Comparison of ENCODE assay signal across 29 cellular contexts in the genomic region with DNA sequence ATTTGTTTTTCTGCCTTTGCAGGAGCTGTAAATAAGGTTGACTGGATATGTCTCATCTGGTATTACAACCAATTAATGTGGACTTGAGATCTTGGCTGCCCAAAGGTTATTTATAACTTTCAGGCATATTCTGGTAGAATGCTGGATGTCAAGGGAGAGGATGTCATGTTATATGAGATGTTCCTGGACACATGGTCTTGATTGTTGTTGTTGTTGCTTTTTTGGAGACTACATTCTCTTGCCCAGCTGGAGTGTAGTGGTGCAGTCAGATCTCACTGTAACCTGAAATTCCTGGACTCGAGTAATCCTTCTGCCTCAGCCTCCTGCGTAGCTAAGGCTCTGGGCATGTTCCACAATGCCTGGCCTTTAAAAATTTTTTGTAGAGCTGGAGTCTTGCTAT.
"Had no signal": no experiment of that assay in that cellular context is flagged by ENCODE, and none has a peak within 500 bp of the region (broad histone marks: within the 10 kb centered on the region; RNA-seq: fewer than 3 reads in every experiment).

No MANE protein-coding gene starts in this region.

- ATAC-seq: activated naive CD4-positive, alpha-beta T cell treated with anti-CD3 and anti-CD28 coated beads, Interleukin-2, amount 50 U/mL, for 72 hours; activated T-cell treated with anti-CD3 and anti-CD28 coated beads, Interleukin-2, amount 50 U/mL, for 4 hours; K562; PC-3 had no signal

- H3K36me3 ChIP-seq: adrenal gland had no signal

- H3K27me3 ChIP-seq: adrenal gland, Peyer's patch had no signal

- DNase-seq: activated B cell treated with CpG ODN at 0.5 μM for 24 hours; activated CD4-positive, alpha-beta memory T cell treated with anti-CD3 and anti-CD28 coated beads for 36 hours; activated CD4-positive, alpha-beta T cell treated with anti-CD3 and anti-CD28 coated beads for 4 hours; activated CD4-positive, alpha-beta T cell treated with anti-CD3 and anti-CD28 coated beads, Interleukin-2, amount 50 U/mL, for 1 hour; activated CD4-positive, CD25-positive, alpha-beta regulatory T cell treated with anti-CD3 and anti-CD28 coated beads, Interleukin-2, amount 50 U/mL, for 72 hours; activated CD8-positive, alpha-beta memory T cell treated with anti-CD3 and anti-CD28 coated beads, Interleukin-2, amount 50 U/mL, for 4 hours; activated gamma-delta T cell treated with Interleukin-2 at 50 U/mL for 16 hours; activated naive CD4-positive, alpha-beta T cell treated with anti-CD3 and anti-CD28 coated beads for 36 hours; activated T-cell treated with anti-CD3 and anti-CD28 coated beads for 4 hours; activated T-cell treated with anti-CD3 and anti-CD28 coated beads, Interleukin-2, amount 50 U/mL, for 4 hours; adrenal gland; caudate nucleus; NCI-H1105; NCI-H1417 treated with DMSO at 0.1 percent for 48 hours; NCI-H187 treated with DMSO at 0.1 percent for 48 hours; NCI-H2081; NCI-H345; NCI-H524 treated with DMSO at 0.1 percent for 48 hours; NK-92 treated with Interleukin-12 subunit alpha and Interleukin-12 subunit beta, amount 100 ng/mL, for 24 hours; PC-3; Peyer's patch; RPMI8226; SW 1271; T-helper 1 cell; T-helper 2 cell; T-helper 9 cell had no signal

- H3K9me3 ChIP-seq: Peyer's patch had no signal

- H3K4me3 ChIP-seq: adrenal gland, K562, Peyer's patch had no signal

- H3K4me1 ChIP-seq: Peyer's patch had no signal

- H3K27ac ChIP-seq: adrenal gland, Peyer's patch, VCaP had no signal
